In the genomic region with DNA sequence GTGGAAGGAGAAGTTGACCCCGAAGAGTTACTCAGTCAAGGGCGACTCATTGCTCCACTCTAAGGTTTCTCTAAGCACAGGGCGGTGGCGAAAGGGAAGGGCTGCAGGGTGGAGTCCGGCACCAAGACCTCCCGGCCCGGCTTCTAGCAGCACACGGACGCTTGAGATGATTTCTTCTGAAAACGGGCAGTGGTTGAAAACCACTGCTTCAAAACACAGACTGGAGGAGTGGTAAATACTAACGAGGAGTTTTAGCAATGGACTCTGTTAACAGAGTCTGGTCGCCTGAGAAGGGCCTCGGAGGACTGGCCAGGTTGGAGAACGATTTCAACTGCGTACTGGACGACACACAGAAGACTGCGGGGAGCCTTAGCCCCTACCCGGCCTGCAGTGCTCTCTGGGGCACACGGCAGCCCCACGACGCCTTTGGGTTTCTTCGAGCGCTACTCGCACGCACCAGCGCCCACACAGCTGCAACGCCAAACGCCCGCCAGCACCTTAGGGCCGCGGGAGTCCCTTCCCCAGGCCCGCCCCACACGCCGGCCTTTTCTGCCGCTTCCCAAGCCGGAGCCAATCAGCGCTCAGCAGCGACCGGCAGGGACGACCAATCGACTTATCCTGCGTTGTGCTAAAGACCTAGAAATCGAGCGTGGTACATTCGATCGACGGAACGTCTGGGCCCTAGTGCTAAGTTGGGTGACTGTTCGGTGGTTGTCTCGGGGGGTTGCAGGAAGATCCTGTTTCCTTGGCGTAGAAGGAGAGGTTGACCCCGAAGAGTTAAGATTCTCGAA, we compare ENCODE assay signal across 8 cellular contexts. TPM values are rescaled to one million over a fixed set of nuclear protein-coding genes. Genes with fewer than 3 reads are reported as not detected.
DNase-seq lines count a peak whose midpoint lies in the region; ATAC-seq and TF ChIP-seq lines count a peak whose summit lies in the region.

No MANE protein-coding gene starts in this region.

- H3K4me3 ChIP-seq in adrenal gland (peak overlapping the region in 3 of 4 donors; percentile 50 to 66 (median 58)), heart right ventricle (peak overlapping the region; percentile 61 to 93 (median 76)), upper lobe of right lung (peak overlapping the region; percentile 75)

- peaks cover 21% of the 10 kb centered on the region for H3K27me3 ChIP-seq in adrenal gland
- peaks cover 16 to 37% (median 28%) of the 10 kb centered on the region in 7 donors for H3K27me3 ChIP-seq in heart right ventricle
- peaks cover 29% of the 10 kb centered on the region for H3K27me3 ChIP-seq in upper lobe of right lung

- H3K4me1 ChIP-seq in ES-I3 (ENCODE audit: insufficient read depth, low read length) = no peaks in the 10 kb centered on the region; the same call in 1 of the 2 replicates
- H3K4me1 ChIP-seq in adrenal gland (replicated peaks in 1 of 2) = peaks cover 8 to 23% of the 10 kb centered on the region in 2 donors
- peaks cover 0 to 42% (median 28%) of the 10 kb centered on the region in 9 donors for H3K4me1 ChIP-seq in heart right ventricle
- H3K4me1 ChIP-seq in upper lobe of right lung = peaks cover 21% of the 10 kb centered on the region

- H3K27ac ChIP-seq in adrenal gland (peak overlapping the region; percentile 3 to 87 (median 49)), heart right ventricle (peak overlapping the region; percentile 58 to 97 (median 90)), upper lobe of right lung (peak overlapping the region; percentile 80)

- H3K9ac ChIP-seq in ES-I3 (ENCODE audit: low read depth, low read length) = peak overlapping the region; percentile 71

- WGBS in adrenal gland, 4 donors = 2 to 10% (median 4%) methylated on average over 17 to 53 of the region's 53 CpGs
- 2% methylated on average over 53 of the region's 53 CpGs for WGBS in heart right ventricle, 2 donors

- TF ChIP-seq POLR2A in adrenal gland (IDR thresholded peaks at IDR 0.05) = peak; percentile 48 to 80

- DNase-seq in H4 (ENCODE audit: low spot score) (peak; percentile 92), MV-4-11 (lab: John Stamatoyannopoulos, UW) (peak; percentile 85), SW480 (ENCODE audit: low spot score) (peak; percentile 78), adrenal gland (peak; percentile 87 to 93 (median 90)), heart right ventricle (peak; percentile 88 to 90), posterior cingulate gyrus (peak; percentile 88 to 99 (median 95)), upper lobe of right lung (peak; percentile 95)

- H3K9me3 ChIP-seq in ES-I3 (ENCODE audit: control insufficient read depth, insufficient read depth, low read length) = no peaks in the 10 kb centered on the region
- H3K9me3 ChIP-seq in adrenal gland (replicated peaks in 1 of 3) = no peaks in the 10 kb centered on the region
- H3K9me3 ChIP-seq in heart right ventricle = no peaks in the 10 kb centered on the region
- no peaks in the 10 kb centered on the region for H3K9me3 ChIP-seq in upper lobe of right lung

- no peak for TF ChIP-seq CTCF in adrenal gland (IDR thresholded peaks at IDR 0.05)
- TF ChIP-seq CTCF in heart right ventricle (IDR thresholded peaks at IDR 0.05) = no peak
- TF ChIP-seq CTCF in upper lobe of right lung (IDR thresholded peaks at IDR 0.05) = no peak

- intact Hi-C loops in adrenal gland (cut with DNase I) (no loop called here), heart right ventricle (cut with DNase I) (no loop called here), posterior cingulate gyrus (cut with DNase I) (no loop called here), upper lobe of right lung (cut with DNase I) (no loop called here)

- H3K36me3 ChIP-seq in ES-I3 (ENCODE audit: insufficient read depth, low read length) (no peaks in the 10 kb centered on the region; the same call in 1 of the 2 replicates), adrenal gland (replicated peaks in 1 of 2) (no peaks in the 10 kb centered on the region), heart right ventricle (peaks cover 0 to 16% (median 0%) of the 10 kb centered on the region in 9 donors), upper lobe of right lung (no peaks in the 10 kb centered on the region)

- ATAC-seq in heart right ventricle (peak; percentile 94 to 98 (median 97)), upper lobe of right lung (peak; percentile 97)

RNA-seq across cellular contexts. Expression of gene CA4, which starts 14.4 kb away (rescaled TPM):
- total RNA-seq in H4 (2014; rRNA removed; shearing (Covaris generic)) = not detected in 2 replicates
- 1 to 10 TPM in 4 of 8 donors, under 1 TPM in 4; 0.55 to 2.8 (median 1.0) TPM for total RNA-seq in adrenal gland
- polyA plus RNA-seq in adrenal gland = 10 to 100 TPM in 1 of 3 donors, 1 to 10 TPM in 1, under 1 TPM in 1; 0.42 to 15.3 (median 2.9) TPM
- 10 to 100 TPM in 7 of 10 donors, 1 to 10 TPM in 3; 5.7 to 35.1 (median 14.4) TPM for total RNA-seq in heart right ventricle
- polyA plus RNA-seq in heart right ventricle = 10 to 100 TPM; 38.6 to 57.8 TPM
- total RNA-seq in upper lobe of right lung = 73.1 TPM

RNA-seq across cellular contexts. Expression of gene HEATR6, which starts 56.6 kb away (rescaled TPM):
- 30.5 and 56.5 TPM in 2 replicates for total RNA-seq in H4 (2014; rRNA removed; shearing (Covaris generic))
- total RNA-seq in adrenal gland (10 to 100 TPM; 18.8 to 30.3 (median 25.0) TPM), heart right ventricle (10 to 100 TPM; 10.8 to 17.2 (median 13.1) TPM), upper lobe of right lung (26.9 TPM)
- polyA plus RNA-seq in adrenal gland (10 to 100 TPM; 14.3 to 22.8 (median 15.4) TPM), heart right ventricle (1 to 10 TPM; 5.3 to 6.4 TPM)

Comparison
In these comparisons a context has a peak if more than half of its experiments do, and no peak if none do; other contexts are left out.
1. Peak in every context shown above with its lines: DNase-seq, ATAC-seq, H3K4me3 ChIP-seq and H3K27ac ChIP-seq.